Comparison of ENCODE assay signal across 9 cellular contexts in genomic region chr1:153567621-153568366, GRCh38. TPM values are rescaled to one million over a fixed set of nuclear protein-coding genes. Genes with fewer than 3 reads are reported as not detected.
DNase-seq lines count a peak whose midpoint lies in the region; ATAC-seq and TF ChIP-seq lines count a peak whose summit lies in the region.
"Had no signal": no experiment of that assay in that cellular context is flagged by ENCODE, and none has a peak within 500 bp of the region (broad histone marks: within the 10 kb centered on the region; RNA-seq: fewer than 3 reads in every experiment).

No MANE protein-coding gene starts in this region.

- DNase-seq in GM10248 (ENCODE audit: extremely low spot score) (peak; percentile 12), RWPE2 (ENCODE audit: low spot score) (peak; percentile 94), dorsolateral prefrontal cortex (no peak), trophoblast cell (peak; percentile 64 to 71), KG1 (lab: John Stamatoyannopoulos, UW) (no peak)

- peak overlapping the region; percentile 99 for H2BK5ac ChIP-seq in trophoblast cell (ENCODE audit: low read depth, low read length, poor library complexity)

- H3K4me3 ChIP-seq in RWPE2 (ENCODE audit: severe bottlenecking): no peak overlapping the region
- peak overlapping the region in 39 of 59 donors; percentile 5 to 60 (median 39) for H3K4me3 ChIP-seq in dorsolateral prefrontal cortex
- no peak overlapping the region for H3K4me3 ChIP-seq in trophoblast cell (ENCODE audit: low read depth, low read length)
- H3K4me3 ChIP-seq: lung had no signal

- H3K9ac ChIP-seq in trophoblast cell (ENCODE audit: low read length): peak overlapping the region; percentile 71

- peaks cover 33% of the 10 kb centered on the region for H3K4me1 ChIP-seq in RWPE2 (ENCODE audit: insufficient read depth, poor library complexity, severe bottlenecking)
- peaks cover 39 to 51% of the 10 kb centered on the region in 2 experiments for H3K4me1 ChIP-seq in trophoblast cell (ENCODE audit: control insufficient read depth in 1 of 2, insufficient read depth in 2 of 2, low read length in 2 of 2)

- peak overlapping the region; percentile 91 for H4K8ac ChIP-seq in trophoblast cell (ENCODE audit: low read depth, low read length)

- peak overlapping the region; percentile 43 for H4K12ac ChIP-seq in trophoblast cell (ENCODE audit: low read depth, low read length)

- intact Hi-C loops in dorsolateral prefrontal cortex (cut with DNase I): loop anchor here (1.0 to 10.0 kb wide), 5 partner anchors 35 to 417 kb away; partner anchors contain the start of gene RAB13 (in 1 of the 2)

- H3K4me2 ChIP-seq in trophoblast cell (ENCODE audit: low read length): peak overlapping the region; percentile 39

- H3K4ac ChIP-seq in trophoblast cell (ENCODE audit: low read depth, low read length): peak overlapping the region; percentile 98

- H3K9me3 ChIP-seq in RWPE2 (ENCODE audit: severe bottlenecking): no peaks in the 10 kb centered on the region
- no peaks in the 10 kb centered on the region for H3K9me3 ChIP-seq in trophoblast cell (ENCODE audit: insufficient read depth, low read depth, low read length)

- peak overlapping the region; percentile 94 for H2BK12ac ChIP-seq in trophoblast cell (ENCODE audit: low read length)

- H2AFZ ChIP-seq in trophoblast cell (ENCODE audit: insufficient read depth, low read length, poor library complexity): peak overlapping the region; percentile 56

- H3K27ac ChIP-seq in RWPE2 (ENCODE audit: poor library complexity, severe bottlenecking) (peak overlapping the region; percentile 100), dorsolateral prefrontal cortex (peak overlapping the region in 43 of 59 donors; percentile 1 to 88 (median 55)), trophoblast cell (ENCODE audit: low read depth, low read length) (peak overlapping the region; percentile 100)

- peak overlapping the region; percentile 100 for H4K91ac ChIP-seq in trophoblast cell (ENCODE audit: low read depth, low read length)

- peak overlapping the region; percentile 100 for H2BK120ac ChIP-seq in trophoblast cell (ENCODE audit: insufficient read depth, low read length, poor library complexity)

- H3K36me3 ChIP-seq in RWPE2 (ENCODE audit: low read depth) (peaks cover 25% of the 10 kb centered on the region), trophoblast cell (ENCODE audit: control insufficient read depth in 1 of 2, insufficient read depth in 2 of 2, low read length in 2 of 2) (no peaks in the 10 kb centered on the region)

- H3K14ac ChIP-seq in trophoblast cell (ENCODE audit: low read length): peak overlapping the region; percentile 99

- H3K27me3 ChIP-seq in RWPE2 (ENCODE audit: insufficient read depth, poor library complexity, severe bottlenecking) (no peaks in the 10 kb centered on the region), dorsolateral prefrontal cortex (no peaks in the 10 kb centered on the region), trophoblast cell (ENCODE audit: insufficient read depth, low read length) (no peaks in the 10 kb centered on the region)

- CTCF ChIA-PET in GM10248 (lab: Yijun Ruan, JAX): interaction anchor here (0.9 to 7.1 kb wide), 28 partner anchors 8 to 215 kb away, joined by 3 to 136 read pairs (median 6); partner anchors contain the start of genes S100A13, S100A14, S100A16 and S100A3

- WGBS in trophoblast cell (ENCODE audit: extremely low coverage, insufficient coverage, insufficient read length): no CpG with 5 or more reads among the region's 22 CpGs

- peaks cover 16% of the 10 kb centered on the region for H3K79me2 ChIP-seq in trophoblast cell (ENCODE audit: control insufficient read depth, insufficient read depth, low read length, poor library complexity)

- H3K79me1 ChIP-seq in trophoblast cell (ENCODE audit: low read length): peaks cover 59% of the 10 kb centered on the region

- POLR2A ChIA-PET in GM10248 (lab: Yijun Ruan, JAX): no interaction called here

- peak overlapping the region; percentile 99 for H2AK5ac ChIP-seq in trophoblast cell (ENCODE audit: low read length)

- peak; percentile 40 for ATAC-seq in RWPE2 (ENCODE audit: low read depth)
- no peak for ATAC-seq in HG03097 (IDR thresholded peaks at IDR 0.05; ENCODE audit: low FRiP score, unreplicated experiment)
- no peak for ATAC-seq in GM21737 (IDR thresholded peaks at IDR 0.05; ENCODE audit: unreplicated experiment)
- ATAC-seq in HG03108 (IDR thresholded peaks at IDR 0.05; ENCODE audit: unreplicated experiment): no peak

- TF ChIP-seq CTCF in GM10248 (IDR thresholded peaks at IDR 0.05; ENCODE audit: control extremely low read depth, extremely low read depth, low read depth, missing control alignments): no peak
- TF ChIP-seq CTCF in RWPE2 (IDR thresholded peaks at IDR 0.05; ENCODE audit: poor library complexity, severe bottlenecking): no peak
- no peak for TF ChIP-seq CTCF in dorsolateral prefrontal cortex (IDR thresholded peaks at IDR 0.05 in 54 of 56, conservative IDR thresholded peaks at IDR 0.05 in 2 of 56; ENCODE audit: low read depth in 1 of 56, partially characterized antibody in 56 of 56)

- peak overlapping the region; percentile 98 for H3K18ac ChIP-seq in trophoblast cell (ENCODE audit: low read length)

- H3K23ac ChIP-seq in trophoblast cell (ENCODE audit: low read length): no peak overlapping the region

RNA-seq across cellular contexts. Expression of gene S100A2, which starts 2.1 kb away (rescaled TPM):
- total RNA-seq in dorsolateral prefrontal cortex: 1 to 10 TPM in 45 of 120 experiments, under 1 TPM in 13, not detected in 62; 0.52 to 4.2 (median 1.4) TPM
- 6.5 and 6.7 TPM in 2 replicates for polyA plus RNA-seq in trophoblast cell (2013)

RNA-seq across cellular contexts. Expression of gene S100A3, which starts 18.7 kb away (rescaled TPM):
- 1 to 10 TPM in 17 of 120 experiments, under 1 TPM in 11, not detected in 92; 0.59 to 9.7 (median 1.1) TPM for total RNA-seq in dorsolateral prefrontal cortex
- 29.8 and 31.8 TPM in 2 replicates for polyA plus RNA-seq in trophoblast cell (2013)

RNA-seq across cellular contexts. Expression of gene S100A4, which starts 22.2 kb away (rescaled TPM):
- 10 to 100 TPM in 40 of 120 experiments, 1 to 10 TPM in 79, not detected in 1; 1.2 to 42.8 (median 6.7) TPM for total RNA-seq in dorsolateral prefrontal cortex
- 154 and 165 TPM in 2 replicates for polyA plus RNA-seq in trophoblast cell (2013)

RNA-seq across cellular contexts. Expression of gene S100A5, which starts 27.1 kb away (rescaled TPM):
- total RNA-seq in dorsolateral prefrontal cortex: 1 to 10 TPM in 5 of 120 experiments, under 1 TPM in 1, not detected in 114; 0.47 to 1.9 (median 1.2) TPM
- 0.37 and 0.40 TPM in 2 replicates for polyA plus RNA-seq in trophoblast cell (2013)

RNA-seq across cellular contexts. Expression of gene S100A6, which starts 32.0 kb away (rescaled TPM):
- total RNA-seq in dorsolateral prefrontal cortex: 100 to 1,000 TPM in 65 of 120 experiments, 10 to 100 TPM in 55; 62.8 to 242 (median 102) TPM
- 120 and 129 TPM in 2 replicates for polyA plus RNA-seq in trophoblast cell (2013)

Comparison
In these comparisons a context has a peak if more than half of its experiments do, and no peak if none do; other contexts are left out.
1. DNase-seq: peak in GM10248 (single experiment), RWPE2 (single experiment) and trophoblast cell (2 of 2); none in dorsolateral prefrontal cortex (0 of 10) and KG1 (single experiment).
2. H3K4me3 ChIP-seq: peak in dorsolateral prefrontal cortex (39 of 59); none in RWPE2 (single experiment) and trophoblast cell (single experiment).
3. Peak in every context shown above with its lines, with median percentiles within 50 percentile points of each other: H3K27ac ChIP-seq.